ENCODE assay signal across 33 cellular contexts in genomic region chr19:33963514-33963913, GRCh38.
"Had no signal": no experiment of that assay in that cellular context is flagged by ENCODE, and none has a peak within 500 bp of the region (broad histone marks: within the 10 kb centered on the region; RNA-seq: fewer than 3 reads in every experiment).

No MANE protein-coding gene starts in this region.

- H3K27me3 ChIP-seq: ovary, testis, tibial artery, transverse colon, upper lobe of right lung, uterus had no signal

- ATAC-seq: naive thymus-derived CD8-positive, alpha-beta T cell; natural killer cell treated with Interleukin-12 subunit alpha and Interleukin-12 subunit beta and Interleukin-15 and Interleukin-18, amount 100 ng/mL, for 72 hours; psoas muscle; right cardiac atrium; sciatic nerve; stimulated activated memory B cell treated with anti-CD40 and anti-IgM and Interleukin-4, amounts not matched to agents 10 μg/mL and 1 μg/mL and 100 μg/mL, for 72 hours; stimulated activated naive CD8-positive, alpha-beta T cell treated with anti-CD3 and anti-CD28 coated beads, Interleukin-15, amount 100 ng/mL, for 72 hours; stimulated activated naive CD8-positive, alpha-beta T cell treated with anti-CD3 and anti-CD28 coated beads, Interleukin-15, Interleukin-2, amounts not matched to agents 100 U/mL and 50 U/mL, for 24 hours; upper lobe of right lung had no signal

- H3K4me3 Mint-ChIP-seq: naive thymus-derived CD8-positive, alpha-beta T cell; natural killer cell treated with Interleukin-12 subunit alpha and Interleukin-12 subunit beta and Interleukin-15 and Interleukin-18, amount 100 ng/mL, for 72 hours; nephron progenitor cell; neural crest cell; stimulated activated memory B cell treated with anti-CD40 and anti-IgM and Interleukin-4, amounts not matched to agents 10 μg/mL and 1 μg/mL and 100 μg/mL, for 72 hours; stimulated activated naive CD8-positive, alpha-beta T cell treated with anti-CD3 and anti-CD28 coated beads, Interleukin-15, amount 100 ng/mL, for 72 hours; type B pancreatic cell had no signal

- H3K4me3 ChIP-seq: ovary, psoas muscle, skin epidermis, smooth muscle cell, spleen, suprapubic skin, testis, tibial artery, transverse colon, upper lobe of right lung, uterus had no signal

- H3K36me3 Mint-ChIP-seq: stimulated activated memory B cell treated with anti-CD40 and anti-IgM and Interleukin-4, amounts not matched to agents 10 μg/mL and 1 μg/mL and 100 μg/mL, for 72 hours; type B pancreatic cell had no signal

- H3K9ac ChIP-seq: parathyroid adenoma had no signal

- H3K27ac ChIP-seq: neutrophil, ovary, parathyroid adenoma, psoas muscle, skin epidermis, spleen, suprapubic skin, testis, tibial artery, transverse colon, upper lobe of right lung, uterus had no signal

- H3K36me3 ChIP-seq: neutrophil, ovary, spleen, suprapubic skin, tibial artery, transverse colon, upper lobe of right lung, uterus had no signal

- H3K9me3 ChIP-seq: neutrophil, ovary, suprapubic skin, testis, upper lobe of right lung, uterus had no signal

- H3K27me3 Mint-ChIP-seq: stimulated activated memory B cell treated with anti-CD40 and anti-IgM and Interleukin-4, amounts not matched to agents 10 μg/mL and 1 μg/mL and 100 μg/mL, for 72 hours had no signal

- H3K27ac Mint-ChIP-seq: naive thymus-derived CD8-positive, alpha-beta T cell; natural killer cell treated with Interleukin-12 subunit alpha and Interleukin-12 subunit beta and Interleukin-15 and Interleukin-18, amount 100 ng/mL, for 72 hours; nephron progenitor cell; progenitor cell of endocrine pancreas; stimulated activated memory B cell treated with anti-CD40 and anti-IgM and Interleukin-4, amounts not matched to agents 10 μg/mL and 1 μg/mL and 100 μg/mL, for 72 hours; stimulated activated naive CD8-positive, alpha-beta T cell treated with anti-CD3 and anti-CD28 coated beads, Interleukin-15, amount 100 ng/mL, for 72 hours; type B pancreatic cell had no signal

- H3K9me3 Mint-ChIP-seq: natural killer cell treated with Interleukin-12 subunit alpha and Interleukin-12 subunit beta and Interleukin-15 and Interleukin-18, amount 100 ng/mL, for 72 hours had no signal

- H3K4me1 Mint-ChIP-seq: naive thymus-derived CD8-positive, alpha-beta T cell; nephron progenitor cell; neural crest cell; stimulated activated memory B cell treated with anti-CD40 and anti-IgM and Interleukin-4, amounts not matched to agents 10 μg/mL and 1 μg/mL and 100 μg/mL, for 72 hours; stimulated activated naive CD8-positive, alpha-beta T cell treated with anti-CD3 and anti-CD28 coated beads, Interleukin-15, amount 100 ng/mL, for 72 hours had no signal

- DNase-seq: naive thymus-derived CD8-positive, alpha-beta T cell; nephron progenitor cell; nucleus accumbens; ovary; posterior cingulate gyrus; psoas muscle; right cardiac atrium; spleen; stimulated activated CD4-positive, alpha-beta T cell treated with anti-CD3 and anti-CD28 coated beads, Interleukin-12 subunit alpha, Interleukin-12 subunit beta, amount 100 ng/mL, for 4 hours; stimulated activated CD4-positive, alpha-beta T cell treated with anti-CD3 and anti-CD28 coated beads, Interleukin-1b, Interleukin-23, amount 100 ng/mL, for 48 hours; stimulated activated CD4-positive, alpha-beta T cell treated with anti-CD3 and anti-CD28 coated beads, Interleukin-4, amount 100 ng/mL, for 1 hour; stimulated activated CD4-positive, alpha-beta T cell treated with anti-CD3 and anti-CD28 coated beads, Interleukin-4, amount 100 ng/mL, for 4 hours; stimulated activated CD8-positive, alpha-beta memory T cell treated with anti-CD3 and anti-CD28 coated beads, Interleukin-4, amount 100 ng/mL, for 48 hours; stimulated activated naive CD4-positive, alpha-beta T cell; stimulated activated naive CD8-positive, alpha-beta T cell treated with anti-CD3 and anti-CD28 coated beads, Interleukin-15, amount 100 ng/mL, for 72 hours; stimulated activated naive CD8-positive, alpha-beta T cell treated with anti-CD3 and anti-CD28 coated beads, Interleukin-15, Interleukin-2, amounts not matched to agents 100 U/mL and 50 U/mL, for 24 hours; substantia nigra; testis; transverse colon; upper lobe of right lung; uterus had no signal

- H3K4me1 ChIP-seq: parathyroid adenoma, psoas muscle, spleen, suprapubic skin, testis, tibial artery, transverse colon, upper lobe of right lung, uterus had no signal
